Comparison of ENCODE assay signal across 2 cellular contexts in the genomic region with DNA sequence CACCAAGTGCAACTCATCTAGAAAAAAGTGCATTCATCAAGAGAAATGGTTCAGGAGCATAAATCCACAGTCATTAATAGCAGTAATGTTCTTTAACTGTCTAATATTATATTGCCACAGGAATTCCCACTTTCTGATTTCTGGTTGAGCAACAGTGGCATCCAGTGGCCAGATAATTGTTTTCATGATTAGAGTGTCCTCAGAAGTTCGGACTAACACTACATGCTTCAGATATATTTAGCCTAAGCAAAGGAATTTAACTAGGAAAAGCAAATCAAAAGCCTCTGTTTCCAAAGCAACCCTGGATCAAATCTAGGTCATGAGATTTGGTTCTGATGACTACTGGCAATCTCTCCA.
TF ChIP-seq lines count a peak whose summit lies in the region.

No MANE protein-coding gene starts in this region.

TF ChIP-seq in GM12878, 131 proteins besides CTCF, POLR2A, EP300 and RAD21 (continues in another document):
- TF ChIP-seq MEF2A (IDR thresholded peaks at IDR 0.05; ENCODE audit: insufficient read depth, low read depth, low read length) (no peak), TARDBP (IDR thresholded peaks at IDR 0.05; ENCODE audit: borderline replicate concordance) (no peak), SREBF2 (IDR thresholded peaks at IDR 0.05; ENCODE audit: low read length) (no peak), SUPT20H (IDR thresholded peaks at IDR 0.05; ENCODE audit: borderline replicate concordance, control insufficient read depth, low read depth, low read length) (no peak), NR2C1 (IDR thresholded peaks at IDR 0.05) (no peak), PAX5 (IDR thresholded peaks at IDR 0.05; ENCODE audit: borderline replicate concordance, low read depth, low read length) (no peak), RCOR1 (conservative IDR thresholded peaks at IDR 0.05; ENCODE audit: low read depth, low read length) (no peak), BMI1 (IDR thresholded peaks at IDR 0.05; ENCODE audit: borderline replicate concordance) (no peak), TCF12 (IDR thresholded peaks at IDR 0.05; ENCODE audit: low read depth, low read length) (no peak), FOXK2 (IDR thresholded peaks at IDR 0.05) (no peak)
- TF ChIP-seq, protein P1, sequence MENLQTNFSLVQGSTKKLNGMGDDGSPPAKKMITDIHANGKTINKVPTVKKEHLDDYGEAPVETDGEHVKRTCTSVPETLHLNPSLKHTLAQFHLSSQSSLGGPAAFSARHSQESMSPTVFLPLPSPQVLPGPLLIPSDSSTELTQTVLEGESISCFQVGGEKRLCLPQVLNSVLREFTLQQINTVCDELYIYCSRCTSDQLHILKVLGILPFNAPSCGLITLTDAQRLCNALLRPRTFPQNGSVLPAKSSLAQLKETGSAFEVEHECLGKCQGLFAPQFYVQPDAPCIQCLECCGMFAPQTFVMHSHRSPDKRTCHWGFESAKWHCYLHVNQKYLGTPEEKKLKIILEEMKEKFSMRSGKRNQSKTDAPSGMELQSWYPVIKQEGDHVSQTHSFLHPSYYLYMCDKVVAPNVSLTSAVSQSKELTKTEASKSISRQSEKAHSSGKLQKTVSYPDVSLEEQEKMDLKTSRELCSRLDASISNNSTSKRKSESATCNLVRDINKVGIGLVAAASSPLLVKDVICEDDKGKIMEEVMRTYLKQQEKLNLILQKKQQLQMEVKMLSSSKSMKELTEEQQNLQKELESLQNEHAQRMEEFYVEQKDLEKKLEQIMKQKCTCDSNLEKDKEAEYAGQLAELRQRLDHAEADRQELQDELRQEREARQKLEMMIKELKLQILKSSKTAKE (IDR thresholded peaks at IDR 0.05; ENCODE audit: low read depth, poor library complexity, severe bottlenecking), result no peak
- TF ChIP-seq, protein P2, sequence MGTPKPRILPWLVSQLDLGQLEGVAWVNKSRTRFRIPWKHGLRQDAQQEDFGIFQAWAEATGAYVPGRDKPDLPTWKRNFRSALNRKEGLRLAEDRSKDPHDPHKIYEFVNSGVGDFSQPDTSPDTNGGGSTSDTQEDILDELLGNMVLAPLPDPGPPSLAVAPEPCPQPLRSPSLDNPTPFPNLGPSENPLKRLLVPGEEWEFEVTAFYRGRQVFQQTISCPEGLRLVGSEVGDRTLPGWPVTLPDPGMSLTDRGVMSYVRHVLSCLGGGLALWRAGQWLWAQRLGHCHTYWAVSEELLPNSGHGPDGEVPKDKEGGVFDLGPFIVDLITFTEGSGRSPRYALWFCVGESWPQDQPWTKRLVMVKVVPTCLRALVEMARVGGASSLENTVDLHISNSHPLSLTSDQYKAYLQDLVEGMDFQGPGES (IDR thresholded peaks at IDR 0.05), result no peak
- TF ChIP-seq, protein P3, sequence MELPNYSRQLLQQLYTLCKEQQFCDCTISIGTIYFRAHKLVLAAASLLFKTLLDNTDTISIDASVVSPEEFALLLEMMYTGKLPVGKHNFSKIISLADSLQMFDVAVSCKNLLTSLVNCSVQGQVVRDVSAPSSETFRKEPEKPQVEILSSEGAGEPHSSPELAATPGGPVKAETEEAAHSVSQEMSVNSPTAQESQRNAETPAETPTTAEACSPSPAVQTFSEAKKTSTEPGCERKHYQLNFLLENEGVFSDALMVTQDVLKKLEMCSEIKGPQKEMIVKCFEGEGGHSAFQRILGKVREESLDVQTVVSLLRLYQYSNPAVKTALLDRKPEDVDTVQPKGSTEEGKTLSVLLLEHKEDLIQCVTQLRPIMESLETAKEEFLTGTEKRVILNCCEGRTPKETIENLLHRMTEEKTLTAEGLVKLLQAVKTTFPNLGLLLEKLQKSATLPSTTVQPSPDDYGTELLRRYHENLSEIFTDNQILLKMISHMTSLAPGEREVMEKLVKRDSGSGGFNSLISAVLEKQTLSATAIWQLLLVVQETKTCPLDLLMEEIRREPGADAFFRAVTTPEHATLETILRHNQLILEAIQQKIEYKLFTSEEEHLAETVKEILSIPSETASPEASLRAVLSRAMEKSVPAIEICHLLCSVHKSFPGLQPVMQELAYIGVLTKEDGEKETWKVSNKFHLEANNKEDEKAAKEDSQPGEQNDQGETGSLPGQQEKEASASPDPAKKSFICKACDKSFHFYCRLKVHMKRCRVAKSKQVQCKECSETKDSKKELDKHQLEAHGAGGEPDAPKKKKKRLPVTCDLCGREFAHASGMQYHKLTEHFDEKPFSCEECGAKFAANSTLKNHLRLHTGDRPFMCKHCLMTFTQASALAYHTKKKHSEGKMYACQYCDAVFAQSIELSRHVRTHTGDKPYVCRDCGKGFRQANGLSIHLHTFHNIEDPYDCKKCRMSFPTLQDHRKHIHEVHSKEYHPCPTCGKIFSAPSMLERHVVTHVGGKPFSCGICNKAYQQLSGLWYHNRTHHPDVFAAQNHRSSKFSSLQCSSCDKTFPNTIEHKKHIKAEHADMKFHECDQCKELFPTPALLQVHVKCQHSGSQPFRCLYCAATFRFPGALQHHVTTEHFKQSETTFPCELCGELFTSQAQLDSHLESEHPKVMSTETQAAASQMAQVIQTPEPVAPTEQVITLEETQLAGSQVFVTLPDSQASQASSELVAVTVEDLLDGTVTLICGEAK (IDR thresholded peaks at IDR 0.05; ENCODE audit: borderline replicate concordance), result no peak
- TF ChIP-seq, protein P4, sequence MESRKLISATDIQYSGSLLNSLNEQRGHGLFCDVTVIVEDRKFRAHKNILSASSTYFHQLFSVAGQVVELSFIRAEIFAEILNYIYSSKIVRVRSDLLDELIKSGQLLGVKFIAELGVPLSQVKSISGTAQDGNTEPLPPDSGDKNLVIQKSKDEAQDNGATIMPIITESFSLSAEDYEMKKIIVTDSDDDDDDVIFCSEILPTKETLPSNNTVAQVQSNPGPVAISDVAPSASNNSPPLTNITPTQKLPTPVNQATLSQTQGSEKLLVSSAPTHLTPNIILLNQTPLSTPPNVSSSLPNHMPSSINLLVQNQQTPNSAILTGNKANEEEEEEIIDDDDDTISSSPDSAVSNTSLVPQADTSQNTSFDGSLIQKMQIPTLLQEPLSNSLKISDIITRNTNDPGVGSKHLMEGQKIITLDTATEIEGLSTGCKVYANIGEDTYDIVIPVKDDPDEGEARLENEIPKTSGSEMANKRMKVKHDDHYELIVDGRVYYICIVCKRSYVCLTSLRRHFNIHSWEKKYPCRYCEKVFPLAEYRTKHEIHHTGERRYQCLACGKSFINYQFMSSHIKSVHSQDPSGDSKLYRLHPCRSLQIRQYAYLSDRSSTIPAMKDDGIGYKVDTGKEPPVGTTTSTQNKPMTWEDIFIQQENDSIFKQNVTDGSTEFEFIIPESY (IDR thresholded peaks at IDR 0.05), result no peak
- TF ChIP-seq, protein P5, sequence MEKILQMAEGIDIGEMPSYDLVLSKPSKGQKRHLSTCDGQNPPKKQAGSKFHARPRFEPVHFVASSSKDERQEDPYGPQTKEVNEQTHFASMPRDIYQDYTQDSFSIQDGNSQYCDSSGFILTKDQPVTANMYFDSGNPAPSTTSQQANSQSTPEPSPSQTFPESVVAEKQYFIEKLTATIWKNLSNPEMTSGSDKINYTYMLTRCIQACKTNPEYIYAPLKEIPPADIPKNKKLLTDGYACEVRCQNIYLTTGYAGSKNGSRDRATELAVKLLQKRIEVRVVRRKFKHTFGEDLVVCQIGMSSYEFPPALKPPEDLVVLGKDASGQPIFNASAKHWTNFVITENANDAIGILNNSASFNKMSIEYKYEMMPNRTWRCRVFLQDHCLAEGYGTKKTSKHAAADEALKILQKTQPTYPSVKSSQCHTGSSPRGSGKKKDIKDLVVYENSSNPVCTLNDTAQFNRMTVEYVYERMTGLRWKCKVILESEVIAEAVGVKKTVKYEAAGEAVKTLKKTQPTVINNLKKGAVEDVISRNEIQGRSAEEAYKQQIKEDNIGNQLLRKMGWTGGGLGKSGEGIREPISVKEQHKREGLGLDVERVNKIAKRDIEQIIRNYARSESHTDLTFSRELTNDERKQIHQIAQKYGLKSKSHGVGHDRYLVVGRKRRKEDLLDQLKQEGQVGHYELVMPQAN (conservative IDR thresholded peaks at IDR 0.05), result no peak

TF ChIP-seq in HepG2, 621 proteins besides CTCF, POLR2A, EP300 and RAD21:
- TF ChIP-seq STAG1 (CRISPR knock-in tag; IDR thresholded peaks at IDR 0.05), result peak; percentile 77
- peak; percentile 24; the same call in 1 of the 2 replicates for TF ChIP-seq SMC3 (IDR thresholded peaks at IDR 0.05; ENCODE audit: low read length)
- TF ChIP-seq AKAP8 (CRISPR knock-in tag; IDR thresholded peaks at IDR 0.05), result no peak
